18 cellular contexts compared by ENCODE assay signal in genomic region chr20:26308961-26309360, GRCh38.
DNase-seq lines count a peak whose midpoint lies in the region; ATAC-seq and TF ChIP-seq lines count a peak whose summit lies in the region.
"Had no signal": no experiment of that assay in that cellular context is flagged by ENCODE, and none has a peak within 500 bp of the region (broad histone marks: within the 10 kb centered on the region; RNA-seq: fewer than 3 reads in every experiment).

No MANE protein-coding gene starts in this region.

- POLR2A ChIA-PET in CD8-positive, alpha-beta T cell (lab: Charles Lee): no interaction called here

- DNase-seq in activated T-cell treated with anti-CD3 and anti-CD28 coated beads, Interleukin-2, amount 50 U/mL, for 24 hours: no peak
- DNase-seq in activated T-cell treated with anti-CD3 and anti-CD28 coated beads for 4 hours (no peak), T-helper 17 cell (no peak), putamen (ENCODE audit: low spot score) (no peak), NAMALWA (ENCODE audit: low spot score) (no peak)
- no peak for DNase-seq in CD8-positive, alpha-beta T cell
- DNase-seq: HFFc6; IMR-90; NCI-H1417 treated with DMSO at 0.1 percent for 48 hours; NCI-H1930; NCI-H446; NCI-H69; NK-92 treated with Interleukin-12 subunit alpha and Interleukin-12 subunit beta, amount 100 ng/mL, for 24 hours; SHP77 treated with DMSO at 0.1 percent for 48 hours had no signal

- peaks cover 9% of the 10 kb centered on the region for H3K9me3 Mint-ChIP-seq in activated T-cell treated with anti-CD3 and anti-CD28 coated beads, Interleukin-2, amount 50 U/mL, for 24 hours
- no peaks in the 10 kb centered on the region for H3K9me3 Mint-ChIP-seq in CD8-positive, alpha-beta T cell
- H3K9me3 Mint-ChIP-seq in activated naive CD8-positive, alpha-beta T cell (ENCODE audit: low read depth): peaks cover 4% of the 10 kb centered on the region
- H3K9me3 Mint-ChIP-seq: HFFc6 had no signal

- H3K27ac ChIP-seq in CD8-positive, alpha-beta T cell (ENCODE audit: low read depth, low read length): no peak overlapping the region
- H3K27ac ChIP-seq: A549; BLaER1 treated with 17β-estradiol and CSF1 and Interleukin-3, amounts not matched to agents 10 nM and 100 nM had no signal

- H3K9me3 ChIP-seq in CD8-positive, alpha-beta T cell (ENCODE audit: low read length): no peaks in the 10 kb centered on the region
- no peaks in the 10 kb centered on the region for H3K9me3 ChIP-seq in T-helper 17 cell (ENCODE audit: control insufficient read depth, low read length, poor library complexity, severe bottlenecking)
- H3K9me3 ChIP-seq: A549; BLaER1 treated with 17β-estradiol and CSF1 and Interleukin-3, amounts not matched to agents 10 nM and 100 nM had no signal

- peaks cover 59% of the 10 kb centered on the region for H3K36me3 Mint-ChIP-seq in activated T-cell treated with anti-CD3 and anti-CD28 coated beads, Interleukin-2, amount 50 U/mL, for 24 hours (ENCODE audit: low read depth)
- H3K36me3 Mint-ChIP-seq in CD8-positive, alpha-beta T cell: peaks cover 3% of the 10 kb centered on the region
- no peaks in the 10 kb centered on the region for H3K36me3 Mint-ChIP-seq in T-helper 17 cell (ENCODE audit: low read depth)
- H3K36me3 Mint-ChIP-seq in activated naive CD8-positive, alpha-beta T cell: peaks cover 18% of the 10 kb centered on the region

- H3K27ac Mint-ChIP-seq in activated T-cell treated with anti-CD3 and anti-CD28 coated beads, Interleukin-2, amount 50 U/mL, for 24 hours: peak overlapping the region; percentile 76
- H3K27ac Mint-ChIP-seq in CD8-positive, alpha-beta T cell: peak overlapping the region; percentile 80
- peak overlapping the region; percentile 78 for H3K27ac Mint-ChIP-seq in T-helper 17 cell
- peak overlapping the region; percentile 91 for H3K27ac Mint-ChIP-seq in activated naive CD8-positive, alpha-beta T cell
- H3K27ac Mint-ChIP-seq: HFFc6 had no signal

- no peak for ATAC-seq in CD8-positive, alpha-beta T cell
- ATAC-seq in T-helper 17 cell (no peak), HG02970 (IDR thresholded peaks at IDR 0.05; ENCODE audit: low FRiP score, unreplicated experiment) (no peak)
- ATAC-seq: A549 had no signal

- no peak overlapping the region for H3K4me3 Mint-ChIP-seq in activated T-cell treated with anti-CD3 and anti-CD28 coated beads, Interleukin-2, amount 50 U/mL, for 24 hours
- peak overlapping the region; percentile 49 for H3K4me3 Mint-ChIP-seq in CD8-positive, alpha-beta T cell
- no peak overlapping the region for H3K4me3 Mint-ChIP-seq in T-helper 17 cell
- peak overlapping the region; percentile 65 for H3K4me3 Mint-ChIP-seq in activated naive CD8-positive, alpha-beta T cell
- H3K4me3 Mint-ChIP-seq: HFFc6 had no signal

- no peaks in the 10 kb centered on the region for H3K27me3 Mint-ChIP-seq in activated T-cell treated with anti-CD3 and anti-CD28 coated beads, Interleukin-2, amount 50 U/mL, for 24 hours
- H3K27me3 Mint-ChIP-seq in CD8-positive, alpha-beta T cell (ENCODE audit: low read depth): no peaks in the 10 kb centered on the region
- no peaks in the 10 kb centered on the region for H3K27me3 Mint-ChIP-seq in T-helper 17 cell
- H3K27me3 Mint-ChIP-seq in activated naive CD8-positive, alpha-beta T cell: no peaks in the 10 kb centered on the region

- intact Hi-C loops in CD8-positive, alpha-beta T cell (cut with DNase I, micrococcal nuclease): no loop called here

- CTCF ChIA-PET in CD8-positive, alpha-beta T cell (lab: Charles Lee): no interaction called here

- no peak for TF ChIP-seq CTCF in CD8-positive, alpha-beta T cell (IDR thresholded peaks at IDR 0.05)

- H3K27me3 ChIP-seq in CD8-positive, alpha-beta T cell (ENCODE audit: insufficient read depth, low read length): no peaks in the 10 kb centered on the region
- H3K27me3 ChIP-seq: BLaER1 treated with 17β-estradiol and CSF1 and Interleukin-3, amounts not matched to agents 10 nM and 100 nM had no signal

- peaks cover 49% of the 10 kb centered on the region for H3K4me1 ChIP-seq in CD8-positive, alpha-beta T cell (ENCODE audit: insufficient read depth, low read length)
- H3K4me1 ChIP-seq: A549 had no signal

- H3K4me3 ChIP-seq in CD8-positive, alpha-beta T cell (ENCODE audit: low read depth, low read length): no peak overlapping the region
- H3K4me3 ChIP-seq: A549; BLaER1 treated with 17β-estradiol and CSF1 and Interleukin-3, amounts not matched to agents 10 nM and 100 nM had no signal

- no peaks in the 10 kb centered on the region for H3K36me3 ChIP-seq in CD8-positive, alpha-beta T cell (ENCODE audit: insufficient read depth, low read length)
- H3K36me3 ChIP-seq: BLaER1 treated with 17β-estradiol and CSF1 and Interleukin-3, amounts not matched to agents 10 nM and 100 nM had no signal

- peaks cover 65% of the 10 kb centered on the region for H3K4me1 Mint-ChIP-seq in activated T-cell treated with anti-CD3 and anti-CD28 coated beads, Interleukin-2, amount 50 U/mL, for 24 hours (ENCODE audit: low read depth)
- peaks cover 69% of the 10 kb centered on the region for H3K4me1 Mint-ChIP-seq in CD8-positive, alpha-beta T cell (ENCODE audit: low read depth)
- peaks cover 13% of the 10 kb centered on the region for H3K4me1 Mint-ChIP-seq in T-helper 17 cell
- peaks cover 78% of the 10 kb centered on the region for H3K4me1 Mint-ChIP-seq in activated naive CD8-positive, alpha-beta T cell (ENCODE audit: low read depth)

Comparison
In these comparisons a context has a peak if more than half of its experiments do, and no peak if none do; other contexts are left out.
1. H3K4me3 Mint-ChIP-seq: peak in CD8-positive, alpha-beta T cell (single experiment) and activated naive CD8-positive, alpha-beta T cell (single experiment); none in activated T-cell treated with anti-CD3 and anti-CD28 coated beads, Interleukin-2, amount 50 U/mL, for 24 hours (single experiment) and T-helper 17 cell (single experiment).
2. Peak in every context shown above with its lines, with median percentiles within 50 percentile points of each other: H3K27ac Mint-ChIP-seq.